In the genomic region with DNA sequence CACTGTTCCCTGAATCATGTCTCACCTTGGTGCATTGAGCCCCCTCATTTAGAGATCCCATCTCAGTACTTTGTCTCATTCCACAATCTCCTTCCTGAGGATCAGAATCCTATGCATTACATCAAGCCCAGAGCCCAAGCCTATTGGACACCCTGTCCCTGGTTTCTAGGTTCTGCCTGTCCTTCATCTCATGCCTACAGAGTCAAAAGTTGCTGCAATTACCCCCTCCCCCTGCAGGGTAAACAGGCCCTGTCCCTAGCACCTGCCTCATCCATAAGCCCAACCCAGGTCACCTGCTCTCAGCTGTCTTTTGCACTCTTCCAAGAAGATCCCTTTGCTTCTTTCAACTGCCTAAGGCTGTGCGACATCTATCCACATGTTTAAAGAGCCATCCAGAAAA, we compare ENCODE assay signal across 17 cellular contexts.
DNase-seq lines count a peak whose midpoint lies in the region; ATAC-seq and TF ChIP-seq lines count a peak whose summit lies in the region.
"Had no signal": no experiment of that assay in that cellular context is flagged by ENCODE, and none has a peak within 500 bp of the region (broad histone marks: within the 10 kb centered on the region; RNA-seq: fewer than 3 reads in every experiment).

No MANE protein-coding gene starts in this region.

- POLR2A ChIA-PET in MCF 10A (lab: Yijun Ruan, JAX), result interaction anchor here (0.7 to 1.8 kb wide), 3 partner anchors 12 to 393 kb away, joined by 3 to 5 read pairs (median 3); no protein-coding TSS in a partner anchor

- CTCF ChIA-PET in MCF 10A (lab: Yijun Ruan, JAX), result interaction anchor here (0.8 to 10.9 kb wide), 7 partner anchors 16 to 178 kb away, joined by 3 to 304 read pairs (median 26); a partner anchor contains a TSS

- ATAC-seq in effector memory CD8-positive, alpha-beta T cell (replicated peaks), result no peak

- TF ChIP-seq CTCF in MCF 10A (IDR thresholded peaks at IDR 0.05; ENCODE audit: unreplicated experiment), result no peak
- no peak for TF ChIP-seq CTCF in breast epithelium (IDR thresholded peaks at IDR 0.05)
- TF ChIP-seq CTCF in uterus (IDR thresholded peaks at IDR 0.05), result no peak

- H3K9me3 ChIP-seq in breast epithelium, result no peaks in the 10 kb centered on the region
- no peaks in the 10 kb centered on the region for H3K9me3 ChIP-seq in uterus
- H3K9me3 ChIP-seq: SJSA1 had no signal

- peaks cover 11% of the 10 kb centered on the region for H3K36me3 Mint-ChIP-seq in MCF 10A (ENCODE audit: insufficient read depth, unreplicated experiment)
- H3K36me3 Mint-ChIP-seq in effector memory CD8-positive, alpha-beta T cell (ENCODE audit: insufficient read depth), result no peaks in the 10 kb centered on the region
- H3K36me3 Mint-ChIP-seq: IgD-negative memory B cell had no signal

- H3K27me3 ChIP-seq in breast epithelium (no peaks in the 10 kb centered on the region), uterus (no peaks in the 10 kb centered on the region)
- H3K27me3 ChIP-seq: SJSA1 had no signal

- H3K36me3 ChIP-seq in breast epithelium, result no peaks in the 10 kb centered on the region
- H3K36me3 ChIP-seq in uterus, result no peaks in the 10 kb centered on the region
- H3K36me3 ChIP-seq: SJSA1 had no signal

- H3K9me3 Mint-ChIP-seq in MCF 10A (ENCODE audit: unreplicated experiment), result no peaks in the 10 kb centered on the region
- no peaks in the 10 kb centered on the region for H3K9me3 Mint-ChIP-seq in effector memory CD8-positive, alpha-beta T cell

- H3K27ac ChIP-seq in breast epithelium (no peak overlapping the region), uterus (no peak overlapping the region)
- H3K27ac ChIP-seq: C4-2B, PC-9, SJSA1 had no signal

- DNase-seq in MCF 10A (ENCODE audit: unreplicated experiment) (no peak), breast epithelium (ENCODE audit: low spot score in 2 of 2) (no peak), NCI-H69 (lab: John Stamatoyannopoulos, UW) (peak; percentile 50), iPS-NIHi11 (ENCODE audit: low spot score) (peak; percentile 6), NCI-H146 (lab: John Stamatoyannopoulos, UW) (no peak), uterus (no peak)
- DNase-seq in effector memory CD8-positive, alpha-beta T cell, result no peak
- DNase-seq: EL, Kasumi-1, NCI-H1436, NCI-H2029 treated with DMSO at 0.1 percent for 48 hours, NCI-H524 treated with DMSO at 0.1 percent for 48 hours, PC-9, SW 1271 had no signal

- H3K4me3 ChIP-seq in breast epithelium, result no peak overlapping the region
- no peak overlapping the region for H3K4me3 ChIP-seq in uterus
- H3K4me3 ChIP-seq: PC-9, SJSA1 had no signal

- BruUV-seq in MCF 10A (replicated peaks; lab: Mats Ljungman, UMichigan), result no TSS peak

- H3K4me1 ChIP-seq in breast epithelium, result no peaks in the 10 kb centered on the region
- no peaks in the 10 kb centered on the region for H3K4me1 ChIP-seq in uterus
- H3K4me1 ChIP-seq: SJSA1 had no signal

- no peak for TF ChIP-seq POLR2A in breast epithelium (IDR thresholded peaks at IDR 0.05)
- TF ChIP-seq POLR2A in uterus (IDR thresholded peaks at IDR 0.05), result no peak

- no peaks in the 10 kb centered on the region for H3K27me3 Mint-ChIP-seq in MCF 10A (ENCODE audit: insufficient read depth, unreplicated experiment)
- peaks cover 0 to 15% of the 10 kb centered on the region in 2 donors for H3K27me3 Mint-ChIP-seq in effector memory CD8-positive, alpha-beta T cell

- peak overlapping the region; percentile 46 for H3K27ac Mint-ChIP-seq in MCF 10A (ENCODE audit: low read depth, unreplicated experiment)
- H3K27ac Mint-ChIP-seq in effector memory CD8-positive, alpha-beta T cell, result no peak overlapping the region
- H3K27ac Mint-ChIP-seq: IgD-negative memory B cell had no signal

- no peak overlapping the region for H3K4me3 Mint-ChIP-seq in MCF 10A (ENCODE audit: unreplicated experiment)
- no peak overlapping the region for H3K4me3 Mint-ChIP-seq in effector memory CD8-positive, alpha-beta T cell
- H3K4me3 Mint-ChIP-seq: IgD-negative memory B cell had no signal

- peaks cover 11% of the 10 kb centered on the region for H3K4me1 Mint-ChIP-seq in MCF 10A (ENCODE audit: insufficient read depth, unreplicated experiment)
- no peaks in the 10 kb centered on the region for H3K4me1 Mint-ChIP-seq in effector memory CD8-positive, alpha-beta T cell (ENCODE audit: low read depth in 2 of 2)
- H3K4me1 Mint-ChIP-seq: IgD-negative memory B cell had no signal

- intact Hi-C loops in MCF 10A (cut with micrococcal nuclease) (no loop called here), breast epithelium (cut with DNase I; ENCODE audit: low total_unique reads) (no loop called here), uterus (cut with DNase I; ENCODE audit: low total_unique reads) (no loop called here)

Comparison
In these comparisons a context has a peak if more than half of its experiments do, and no peak if none do; other contexts are left out.
1. DNase-seq: peak in NCI-H69 (single experiment) and iPS-NIHi11 (single experiment); none in MCF 10A (single experiment), breast epithelium (0 of 2), effector memory CD8-positive, alpha-beta T cell (0 of 3), NCI-H146 (single experiment) and uterus (0 of 2).